Comparison of ENCODE assay signal across 13 cellular contexts in genomic region chr19:51354742-51355148, GRCh38. TPM values are rescaled to one million over a fixed set of nuclear protein-coding genes. Genes with fewer than 3 reads are reported as not detected.
DNase-seq lines count a peak whose midpoint lies in the region; ATAC-seq and TF ChIP-seq lines count a peak whose summit lies in the region.
"Had no signal": no experiment of that assay in that cellular context is flagged by ENCODE, and none has a peak within 500 bp of the region (broad histone marks: within the 10 kb centered on the region; RNA-seq: fewer than 3 reads in every experiment).

No MANE protein-coding gene starts in this region.

- H3K4me2 ChIP-seq in parathyroid adenoma (ENCODE audit: low read length) = peak overlapping the region; percentile 58

- peaks cover 13% of the 10 kb centered on the region for H3K4me1 ChIP-seq in parathyroid adenoma

- no peaks in the 10 kb centered on the region for H3K9me3 ChIP-seq in parathyroid adenoma (ENCODE audit: control insufficient read depth, low read length)
- H3K9me3 ChIP-seq: thoracic aorta had no signal

- CTCF ChIA-PET in T-cell (lab: Charles Lee) = interaction anchor here in 1 of 2 donors (1.2 kb wide), 1 partner anchor 13 kb away, joined by 5 read pairs; no protein-coding TSS in a partner anchor

- H3K27ac ChIP-seq in parathyroid adenoma = peak overlapping the region; percentile 9
- H3K27ac ChIP-seq: thoracic aorta had no signal

- POLR2A ChIA-PET in T-cell (lab: Charles Lee) = no interaction called here

- ATAC-seq in T-cell (replicated peaks in 1 of 4) (peak; percentile 67 to 98 (median 81)), HG03159 (IDR thresholded peaks at IDR 0.05; ENCODE audit: unreplicated experiment) (no peak)

- no peak overlapping the region for H2AFZ ChIP-seq in parathyroid adenoma

- no peaks in the 10 kb centered on the region for H3K27me3 Mint-ChIP-seq in T-cell

- no peak for TF ChIP-seq CTCF in parathyroid adenoma (IDR thresholded peaks at IDR 0.05)

- no peaks in the 10 kb centered on the region for H3K27me3 ChIP-seq in parathyroid adenoma (ENCODE audit: control insufficient read depth, insufficient read depth, low read length)

- H3K36me3 ChIP-seq in parathyroid adenoma (ENCODE audit: control insufficient read depth, insufficient read depth, low read length) = no peaks in the 10 kb centered on the region

- H3K4me1 Mint-ChIP-seq in T-cell = peaks cover 21 to 26% (median 24%) of the 10 kb centered on the region in 3 donors

- H3K9me3 Mint-ChIP-seq in T-cell = no peaks in the 10 kb centered on the region

- peak overlapping the region; percentile 77 to 94 for H3K27ac Mint-ChIP-seq in T-cell

- peak overlapping the region; percentile 28 to 55 (median 47) for H3K4me3 Mint-ChIP-seq in T-cell

- no peak overlapping the region for H3K9ac ChIP-seq in parathyroid adenoma

- no peak overlapping the region for H3K4me3 ChIP-seq in parathyroid adenoma (ENCODE audit: low read depth, low read length)
- H3K4me3 ChIP-seq: thoracic aorta had no signal

- DNase-seq in NCI-H82 (lab: John Stamatoyannopoulos, UW) (peak; percentile 17), NCI-H82 treated with DMSO at 0.1 percent for 48 hours (lab: John Stamatoyannopoulos, UW; ENCODE audit: unreplicated experiment) (no peak), T-cell (peak in 23 of 34 experiments; percentile 23 to 72 (median 47)), SHP77 (lab: John Stamatoyannopoulos, UW) (no peak), NCI-H1092 treated with DMSO at 0.1 percent for 48 hours (lab: John Stamatoyannopoulos, UW) (no peak)
- peak; percentile 31 for DNase-seq in effector CD8-positive, alpha-beta T cell (lab: John Stamatoyannopoulos, UW)
- DNase-seq: cortex of kidney, small intestine had no signal

- peaks cover 3% of the 10 kb centered on the region for H3K79me2 ChIP-seq in parathyroid adenoma

- H3K36me3 Mint-ChIP-seq in T-cell = peaks cover 21% of the 10 kb centered on the region

RNA-seq across cellular contexts. Expression of gene ETFB, which starts 11.4 kb away (rescaled TPM):
- total RNA-seq in T-cell = 10 to 100 TPM; 37.8 to 67.8 (median 61.1) TPM

RNA-seq across cellular contexts. Expression of gene VSIG10L, which starts 12.8 kb away (rescaled TPM):
- under 1 TPM; 0.18 to 0.70 (median 0.39) TPM for total RNA-seq in T-cell

RNA-seq across cellular contexts. Expression of gene CLDND2, which starts 14.1 kb away (rescaled TPM):
- total RNA-seq in T-cell = 1 to 10 TPM; 2.0 to 8.5 (median 5.8) TPM
- total RNA-seq: A172, kidney epithelial cell, thoracic aorta had no signal

RNA-seq across cellular contexts. Expression of gene NKG7, which starts 17.7 kb away (rescaled TPM):
- 100 to 1,000 TPM in 4 of 5 donors, 10 to 100 TPM in 1; 42.9 to 356 (median 105) TPM for total RNA-seq in T-cell
- total RNA-seq: A172, kidney epithelial cell had no signal

RNA-seq across cellular contexts. Expression of gene LIM2, which starts 33.0 kb away (rescaled TPM):
- not detected for total RNA-seq in T-cell
- total RNA-seq: A172, kidney epithelial cell, thoracic aorta had no signal

Comparison
In these comparisons a context has a peak if more than half of its experiments do, and no peak if none do; other contexts are left out.
1. DNase-seq: peak in NCI-H82 (single experiment), T-cell (23 of 34) and effector CD8-positive, alpha-beta T cell (single experiment); none in NCI-H82 treated with DMSO at 0.1 percent for 48 hours (single experiment), SHP77 (0 of 2) and NCI-H1092 treated with DMSO at 0.1 percent for 48 hours (single experiment).